Comparison of ENCODE assay signal across 8 cellular contexts in the genomic region with DNA sequence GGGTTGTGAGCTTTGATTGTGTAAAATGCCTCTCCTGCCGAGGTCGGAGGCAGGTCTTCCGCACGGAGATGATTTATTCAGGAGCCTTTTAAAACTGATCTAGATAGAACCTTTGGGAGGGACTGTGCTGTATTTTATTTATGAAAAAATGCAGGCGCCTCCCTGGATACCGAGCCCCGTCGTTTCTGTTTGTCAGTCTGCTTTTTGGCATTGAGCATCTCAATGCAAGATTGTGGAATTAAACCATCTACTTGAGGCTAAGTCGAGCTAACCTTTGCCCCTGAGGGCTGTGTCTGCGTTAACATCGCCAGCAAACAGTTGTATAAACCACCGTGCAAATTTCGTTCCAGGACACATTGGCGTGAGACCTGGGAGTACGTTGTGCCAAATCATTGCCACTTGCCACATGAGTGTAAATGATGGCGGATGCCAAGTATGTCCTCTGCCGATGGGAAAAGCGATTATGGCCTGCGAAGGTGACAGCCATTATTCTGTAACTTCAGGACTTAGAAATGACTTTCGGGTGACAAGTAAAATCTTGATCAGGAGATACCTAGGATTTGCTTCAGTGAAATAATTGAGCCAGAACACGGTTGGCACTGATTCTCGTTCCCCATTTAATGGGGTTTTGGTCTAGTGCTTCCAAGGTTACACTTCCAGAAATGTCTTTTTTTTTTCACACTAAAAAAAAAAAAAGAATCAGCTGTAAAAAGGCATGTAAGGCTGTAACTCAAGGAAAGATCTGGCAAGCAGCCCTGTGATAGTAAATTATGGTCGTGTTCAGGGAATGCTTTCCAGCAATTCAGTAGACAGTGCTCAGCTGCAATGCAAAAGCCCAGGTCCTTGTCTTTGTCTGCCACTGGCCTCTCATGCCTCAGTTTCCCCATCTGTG. TPM values are rescaled to one million over a fixed set of nuclear protein-coding genes. Genes with fewer than 3 reads are reported as not detected.
DNase-seq lines count a peak whose midpoint lies in the region; ATAC-seq and TF ChIP-seq lines count a peak whose summit lies in the region.

No MANE protein-coding gene starts in this region.

- ATAC-seq in Right ventricle myocardium inferior: no peak
- ATAC-seq in left ventricle myocardium superior: no peak
- ATAC-seq in memory B cell (ENCODE audit: low read depth): no peak
- no peak for ATAC-seq in GM19467 (IDR thresholded peaks at IDR 0.05; ENCODE audit: unreplicated experiment)

- H3K27me3 ChIP-seq in brain microvascular endothelial cell (replicated peaks) (no peaks in the 10 kb centered on the region), vagina (no peaks in the 10 kb centered on the region)

- H3K36me3 ChIP-seq in brain microvascular endothelial cell (replicated peaks): peaks cover 16% of the 10 kb centered on the region
- peaks cover 0 to 16% of the 10 kb centered on the region in 2 donors for H3K36me3 ChIP-seq in vagina

- H3K27me3 Mint-ChIP-seq in memory B cell: no peaks in the 10 kb centered on the region

- intact Hi-C loops in Right ventricle myocardium inferior (cut with DNase I) (loop anchor here (2.0 kb wide), 1 partner anchor 27 kb away; the partner anchor contains the start of gene NDUFS7), left ventricle myocardium superior (cut with micrococcal nuclease) (no loop called here), vagina (cut with DNase I) (no loop called here)

- H3K9me3 Mint-ChIP-seq in memory B cell: no peaks in the 10 kb centered on the region

- H3K27ac ChIP-seq in brain microvascular endothelial cell (no peak overlapping the region), vagina (peak overlapping the region; percentile 98)

- TF ChIP-seq POLR2A in vagina (IDR thresholded peaks at IDR 0.05): no peak

- DNase-seq in Right ventricle myocardium inferior (ENCODE audit: missing footprints): peak; percentile 1
- DNase-seq in left ventricle myocardium superior: no peak
- DNase-seq in brain microvascular endothelial cell: no peak
- no peak for DNase-seq in memory B cell (ENCODE audit: low spot score in 2 of 2)
- DNase-seq in vagina (ENCODE audit: extremely low spot score in 2 of 2): no peak
- no peak for DNase-seq in GM10266 (ENCODE audit: extremely low spot score)
- DNase-seq in COLO829 (ENCODE audit: low spot score): no peak

- peak overlapping the region; percentile 94 for H3K4me3 Mint-ChIP-seq in memory B cell

- peaks cover 8% of the 10 kb centered on the region for H3K4me1 Mint-ChIP-seq in memory B cell

- no peak for TF ChIP-seq CTCF in brain microvascular endothelial cell (IDR thresholded peaks at IDR 0.05; ENCODE audit: low read depth, low read length, missing control alignments)
- no peak for TF ChIP-seq CTCF in vagina (IDR thresholded peaks at IDR 0.05)
- TF ChIP-seq CTCF in GM10266 (IDR thresholded peaks at IDR 0.05; ENCODE audit: control insufficient read depth, insufficient read depth, low read depth, missing control alignments): no peak

- peaks cover 37% of the 10 kb centered on the region for H3K4me1 ChIP-seq in vagina

- peak overlapping the region; percentile 84 for H3K4me3 ChIP-seq in brain microvascular endothelial cell (ENCODE audit: low read depth, low read length)
- peak overlapping the region; percentile 88 for H3K4me3 ChIP-seq in vagina

- H3K27ac Mint-ChIP-seq in memory B cell: peak overlapping the region; percentile 75

- in situ Hi-C loops in brain microvascular endothelial cell (cut with HindIII; ENCODE audit: low pct_ligation_motif_present, low sequenced_read_pairs): no loop called here

- H3K36me3 Mint-ChIP-seq in memory B cell: peaks cover 17% of the 10 kb centered on the region

- no peaks in the 10 kb centered on the region for H3K9me3 ChIP-seq in vagina

RNA-seq across cellular contexts. Expression of gene NDUFS7, which starts 27.5 kb away (rescaled TPM):
- 443 TPM for total RNA-seq in Right ventricle myocardium inferior
- total RNA-seq in left ventricle myocardium superior: 461 TPM
- 141 TPM for total RNA-seq in vagina

RNA-seq across cellular contexts. Expression of gene GAMT, which starts 45.1 kb away (rescaled TPM):
- total RNA-seq in Right ventricle myocardium inferior: 85.8 TPM
- 92.5 TPM for total RNA-seq in left ventricle myocardium superior
- total RNA-seq in vagina: 29.0 TPM

RNA-seq across cellular contexts. Expression of gene DAZAP1, which starts 51.2 kb away (rescaled TPM):
- total RNA-seq in Right ventricle myocardium inferior (88.4 TPM), left ventricle myocardium superior (96.7 TPM), vagina (29.7 TPM)
